21 cellular contexts compared by ENCODE assay signal in the genomic region with DNA sequence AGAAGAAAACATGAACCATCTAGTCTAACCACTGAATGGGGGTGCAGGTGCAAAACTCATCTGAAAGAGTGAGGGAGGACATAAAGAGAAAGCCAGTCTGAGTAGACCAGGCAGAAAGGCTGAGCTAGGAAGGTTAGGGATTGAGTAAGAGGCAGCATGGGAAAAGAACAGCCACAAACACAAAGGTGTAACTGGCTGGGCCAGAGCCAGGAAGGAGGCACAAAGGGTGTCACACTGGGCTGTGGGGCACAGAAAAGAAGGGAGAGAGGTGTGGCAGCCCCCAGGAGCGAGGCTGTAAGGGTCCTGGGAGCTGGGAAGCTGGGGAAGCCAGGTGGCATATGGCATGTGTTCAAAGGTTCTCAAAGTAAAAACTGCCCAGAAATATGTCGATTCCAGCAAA. TPM values are rescaled to one million over a fixed set of nuclear protein-coding genes. Genes with fewer than 3 reads are reported as not detected.
DNase-seq lines count a peak whose midpoint lies in the region; ATAC-seq and TF ChIP-seq lines count a peak whose summit lies in the region.
"Had no signal": no experiment of that assay in that cellular context is flagged by ENCODE, and none has a peak within 500 bp of the region (broad histone marks: within the 10 kb centered on the region; RNA-seq: fewer than 3 reads in every experiment).

No MANE protein-coding gene starts in this region.

- POLR2A ChIA-PET in WTC11 (lab: Charles Lee), result no interaction called here

- ATAC-seq in WTC11, result peak; percentile 72
- no peak for ATAC-seq in GM18873 (IDR thresholded peaks at IDR 0.05; ENCODE audit: low FRiP score, unreplicated experiment)
- ATAC-seq in GM19463 (IDR thresholded peaks at IDR 0.05; ENCODE audit: unreplicated experiment), result no peak
- no peak for ATAC-seq in GM19035 (IDR thresholded peaks at IDR 0.05; ENCODE audit: unreplicated experiment)
- ATAC-seq: GM12878 had no signal

- no peaks in the 10 kb centered on the region for H3K27me3 Mint-ChIP-seq in WTC11 (ENCODE audit: low read depth)
- peaks cover 2% of the 10 kb centered on the region for H3K27me3 Mint-ChIP-seq in glutamatergic neuron (ENCODE audit: unreplicated experiment)

- no peaks in the 10 kb centered on the region for H3K36me3 Mint-ChIP-seq in WTC11
- H3K36me3 Mint-ChIP-seq in glutamatergic neuron (ENCODE audit: unreplicated experiment), result no peaks in the 10 kb centered on the region

- peaks cover 4% of the 10 kb centered on the region; the same call in 1 of the 2 replicates for H3K9me3 Mint-ChIP-seq in WTC11
- peaks cover 1% of the 10 kb centered on the region for H3K9me3 Mint-ChIP-seq in glutamatergic neuron (ENCODE audit: unreplicated experiment)
- H3K9me3 Mint-ChIP-seq: CD8-positive, alpha-beta memory T cell had no signal

- H3K4me1 Mint-ChIP-seq in WTC11, result peaks cover 26% of the 10 kb centered on the region
- H3K4me1 Mint-ChIP-seq in glutamatergic neuron (ENCODE audit: low read depth, unreplicated experiment), result peaks cover 62% of the 10 kb centered on the region

- TF ChIP-seq CTCF in WTC11 (IDR thresholded peaks at IDR 0.05), result no peak
- TF ChIP-seq CTCF in glutamatergic neuron (IDR thresholded peaks at IDR 0.05; ENCODE audit: partially characterized antibody, unreplicated experiment), result no peak

- CTCF ChIA-PET in WTC11 (lab: Charles Lee), result no interaction called here

- peak; percentile 27 to 44 for DNase-seq in NCI-H2081 (lab: John Stamatoyannopoulos, UW)
- no peak for DNase-seq in NCI-H2081 treated with DMSO at 0.1 percent for 48 hours (lab: John Stamatoyannopoulos, UW)
- peak; percentile 71 for DNase-seq in COR-L47 (lab: John Stamatoyannopoulos, UW)
- no peak for DNase-seq in WTC11 (ENCODE audit: low spot score)
- no peak for DNase-seq in glutamatergic neuron
- DNase-seq: 8988T; AML-193; CD8-positive, alpha-beta memory T cell; DND-41; IMR-90; NCI-H1105; NCI-H146; NCI-H2029; NCI-H345; NCI-H774; OCI-M1; T-helper 1 cell had no signal

- H3K4me3 Mint-ChIP-seq in WTC11, result no peak overlapping the region
- peak overlapping the region; percentile 47 for H3K4me3 Mint-ChIP-seq in glutamatergic neuron (ENCODE audit: unreplicated experiment)
- H3K4me3 Mint-ChIP-seq: CD8-positive, alpha-beta memory T cell had no signal

- H3K27ac Mint-ChIP-seq in WTC11 (no peak overlapping the region), glutamatergic neuron (ENCODE audit: unreplicated experiment) (peak overlapping the region; percentile 90)
- H3K27ac Mint-ChIP-seq: CD8-positive, alpha-beta memory T cell had no signal

TF ChIP-seq in WTC11, 78 proteins besides CTCF, POLR2A, EP300 and RAD21 (continues in another document):
- TF ChIP-seq ZNF138 (CRISPR knock-in tag; conservative IDR thresholded peaks at IDR 0.05) (no peak), FOXP1 (CRISPR knock-in tag; IDR thresholded peaks at IDR 0.05; ENCODE audit: borderline replicate concordance) (no peak), AR (CRISPR knock-in tag; IDR thresholded peaks at IDR 0.05) (no peak), GABPB1 (CRISPR knock-in tag; IDR thresholded peaks at IDR 0.05) (no peak), MAX (CRISPR knock-in tag; IDR thresholded peaks at IDR 0.05) (no peak), CREB1 (CRISPR knock-in tag; IDR thresholded peaks at IDR 0.05) (no peak), NR3C1 (CRISPR knock-in tag; conservative IDR thresholded peaks at IDR 0.05; ENCODE audit: low read depth) (no peak), TEAD1 (CRISPR knock-in tag; IDR thresholded peaks at IDR 0.05) (no peak), TCF7 (CRISPR knock-in tag; IDR thresholded peaks at IDR 0.05; ENCODE audit: low read depth) (no peak), ETV6 (CRISPR knock-in tag; IDR thresholded peaks at IDR 0.05) (no peak)
- TF ChIP-seq, protein P1, sequence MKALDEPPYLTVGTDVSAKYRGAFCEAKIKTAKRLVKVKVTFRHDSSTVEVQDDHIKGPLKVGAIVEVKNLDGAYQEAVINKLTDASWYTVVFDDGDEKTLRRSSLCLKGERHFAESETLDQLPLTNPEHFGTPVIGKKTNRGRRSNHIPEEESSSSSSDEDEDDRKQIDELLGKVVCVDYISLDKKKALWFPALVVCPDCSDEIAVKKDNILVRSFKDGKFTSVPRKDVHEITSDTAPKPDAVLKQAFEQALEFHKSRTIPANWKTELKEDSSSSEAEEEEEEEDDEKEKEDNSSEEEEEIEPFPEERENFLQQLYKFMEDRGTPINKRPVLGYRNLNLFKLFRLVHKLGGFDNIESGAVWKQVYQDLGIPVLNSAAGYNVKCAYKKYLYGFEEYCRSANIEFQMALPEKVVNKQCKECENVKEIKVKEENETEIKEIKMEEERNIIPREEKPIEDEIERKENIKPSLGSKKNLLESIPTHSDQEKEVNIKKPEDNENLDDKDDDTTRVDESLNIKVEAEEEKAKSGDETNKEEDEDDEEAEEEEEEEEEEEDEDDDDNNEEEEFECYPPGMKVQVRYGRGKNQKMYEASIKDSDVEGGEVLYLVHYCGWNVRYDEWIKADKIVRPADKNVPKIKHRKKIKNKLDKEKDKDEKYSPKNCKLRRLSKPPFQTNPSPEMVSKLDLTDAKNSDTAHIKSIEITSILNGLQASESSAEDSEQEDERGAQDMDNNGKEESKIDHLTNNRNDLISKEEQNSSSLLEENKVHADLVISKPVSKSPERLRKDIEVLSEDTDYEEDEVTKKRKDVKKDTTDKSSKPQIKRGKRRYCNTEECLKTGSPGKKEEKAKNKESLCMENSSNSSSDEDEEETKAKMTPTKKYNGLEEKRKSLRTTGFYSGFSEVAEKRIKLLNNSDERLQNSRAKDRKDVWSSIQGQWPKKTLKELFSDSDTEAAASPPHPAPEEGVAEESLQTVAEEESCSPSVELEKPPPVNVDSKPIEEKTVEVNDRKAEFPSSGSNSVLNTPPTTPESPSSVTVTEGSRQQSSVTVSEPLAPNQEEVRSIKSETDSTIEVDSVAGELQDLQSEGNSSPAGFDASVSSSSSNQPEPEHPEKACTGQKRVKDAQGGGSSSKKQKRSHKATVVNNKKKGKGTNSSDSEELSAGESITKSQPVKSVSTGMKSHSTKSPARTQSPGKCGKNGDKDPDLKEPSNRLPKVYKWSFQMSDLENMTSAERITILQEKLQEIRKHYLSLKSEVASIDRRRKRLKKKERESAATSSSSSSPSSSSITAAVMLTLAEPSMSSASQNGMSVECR (CRISPR knock-in tag; IDR thresholded peaks at IDR 0.05; ENCODE audit: borderline replicate concordance), result no peak
- TF ChIP-seq, protein P2, sequence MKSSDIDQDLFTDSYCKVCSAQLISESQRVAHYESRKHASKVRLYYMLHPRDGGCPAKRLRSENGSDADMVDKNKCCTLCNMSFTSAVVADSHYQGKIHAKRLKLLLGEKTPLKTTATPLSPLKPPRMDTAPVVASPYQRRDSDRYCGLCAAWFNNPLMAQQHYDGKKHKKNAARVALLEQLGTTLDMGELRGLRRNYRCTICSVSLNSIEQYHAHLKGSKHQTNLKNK (CRISPR knock-in tag; IDR thresholded peaks at IDR 0.05), result no peak
- TF ChIP-seq, protein P3, sequence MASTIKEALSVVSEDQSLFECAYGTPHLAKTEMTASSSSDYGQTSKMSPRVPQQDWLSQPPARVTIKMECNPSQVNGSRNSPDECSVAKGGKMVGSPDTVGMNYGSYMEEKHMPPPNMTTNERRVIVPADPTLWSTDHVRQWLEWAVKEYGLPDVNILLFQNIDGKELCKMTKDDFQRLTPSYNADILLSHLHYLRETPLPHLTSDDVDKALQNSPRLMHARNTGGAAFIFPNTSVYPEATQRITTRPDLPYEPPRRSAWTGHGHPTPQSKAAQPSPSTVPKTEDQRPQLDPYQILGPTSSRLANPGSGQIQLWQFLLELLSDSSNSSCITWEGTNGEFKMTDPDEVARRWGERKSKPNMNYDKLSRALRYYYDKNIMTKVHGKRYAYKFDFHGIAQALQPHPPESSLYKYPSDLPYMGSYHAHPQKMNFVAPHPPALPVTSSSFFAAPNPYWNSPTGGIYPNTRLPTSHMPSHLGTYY (CRISPR knock-in tag; IDR thresholded peaks at IDR 0.05), result no peak
- TF ChIP-seq, protein P4, sequence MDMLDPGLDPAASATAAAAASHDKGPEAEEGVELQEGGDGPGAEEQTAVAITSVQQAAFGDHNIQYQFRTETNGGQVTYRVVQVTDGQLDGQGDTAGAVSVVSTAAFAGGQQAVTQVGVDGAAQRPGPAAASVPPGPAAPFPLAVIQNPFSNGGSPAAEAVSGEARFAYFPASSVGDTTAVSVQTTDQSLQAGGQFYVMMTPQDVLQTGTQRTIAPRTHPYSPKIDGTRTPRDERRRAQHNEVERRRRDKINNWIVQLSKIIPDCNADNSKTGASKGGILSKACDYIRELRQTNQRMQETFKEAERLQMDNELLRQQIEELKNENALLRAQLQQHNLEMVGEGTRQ (CRISPR knock-in tag; IDR thresholded peaks at IDR 0.05), result no peak

RNA-seq across cellular contexts. Expression of gene IGSF11, which starts 18.7 kb away (rescaled TPM):
- 1.6 to 2.0 TPM (median 1.7 TPM) in 3 replicates for total RNA-seq in WTC11 (2021)
- total RNA-seq in glutamatergic neuron (ENCODE audit: unreplicated experiment), result 8.2 TPM
- total RNA-seq: GM12878 had no signal

Comparison
In these comparisons a context has a peak if more than half of its experiments do, and no peak if none do; other contexts are left out.
1. DNase-seq: peak in NCI-H2081 (2 of 2) and COR-L47 (single experiment); none in NCI-H2081 treated with DMSO at 0.1 percent for 48 hours (single experiment), WTC11 (single experiment) and glutamatergic neuron (single experiment).